In the genomic region with DNA sequence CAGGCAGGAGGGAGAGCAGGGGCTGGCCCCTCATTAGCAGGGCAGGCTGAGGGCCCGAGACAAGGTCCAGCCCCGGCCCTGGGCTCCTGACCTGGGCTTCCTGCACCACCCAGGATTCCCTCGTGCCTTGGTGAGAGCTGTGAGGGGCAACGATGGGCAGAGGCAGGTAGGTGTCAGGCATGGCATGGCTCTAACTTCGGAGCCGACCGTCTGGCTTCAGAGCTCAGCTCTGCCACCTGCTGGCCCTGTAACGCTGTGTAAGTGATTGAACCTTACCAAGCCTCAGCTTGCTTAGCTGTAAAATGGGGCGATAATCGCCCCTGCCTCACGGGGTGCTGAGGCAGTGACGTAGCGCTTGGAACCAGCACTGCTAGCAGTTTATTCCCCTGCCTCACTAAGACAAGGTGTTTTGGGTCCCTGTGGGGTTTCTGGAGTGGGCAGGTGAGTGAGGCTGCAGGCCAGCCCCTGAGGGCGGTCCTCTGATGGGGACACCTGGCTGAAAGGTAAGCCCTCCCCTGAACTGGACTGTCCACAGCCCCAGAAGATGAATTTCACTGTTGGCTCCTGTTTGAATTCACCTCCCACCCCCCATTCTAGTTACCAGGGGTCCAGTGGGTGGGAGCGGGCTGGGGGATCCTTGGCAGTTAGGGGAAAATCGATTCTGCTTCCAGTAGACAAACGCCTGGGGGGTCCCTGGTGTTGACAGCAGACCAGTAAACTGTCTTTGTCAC, we compare ENCODE assay signal across 9 cellular contexts.
DNase-seq lines count a peak whose midpoint lies in the region; ATAC-seq and TF ChIP-seq lines count a peak whose summit lies in the region.
"Had no signal": no experiment of that assay in that cellular context is flagged by ENCODE, and none has a peak within 500 bp of the region (broad histone marks: within the 10 kb centered on the region; RNA-seq: fewer than 3 reads in every experiment).

No MANE protein-coding gene starts in this region.

- H3K27me3 Mint-ChIP-seq in CD8-positive, alpha-beta T cell (ENCODE audit: low read depth): peaks cover 2% of the 10 kb centered on the region
- peaks cover 8 to 12% of the 10 kb centered on the region in 2 donors for H3K27me3 Mint-ChIP-seq in natural killer cell treated with Interleukin-12 subunit alpha and Interleukin-12 subunit beta and Interleukin-15 and Interleukin-18, amount 100 ng/mL, for 72 hours

- H3K4me3 ChIP-seq in CD8-positive, alpha-beta T cell (ENCODE audit: low read depth, low read length): no peak overlapping the region
- no peak overlapping the region for H3K4me3 ChIP-seq in dorsolateral prefrontal cortex

- H3K4me1 Mint-ChIP-seq in CD8-positive, alpha-beta T cell (ENCODE audit: low read depth): no peaks in the 10 kb centered on the region
- no peaks in the 10 kb centered on the region for H3K4me1 Mint-ChIP-seq in natural killer cell treated with Interleukin-12 subunit alpha and Interleukin-12 subunit beta and Interleukin-15 and Interleukin-18, amount 100 ng/mL, for 72 hours (ENCODE audit: low read depth in 2 of 2)

- DNase-seq in CD8-positive, alpha-beta T cell: peak in 6 of 7 experiments; percentile 29 to 62 (median 48)
- DNase-seq in HK-2 (ENCODE audit: unreplicated experiment) (peak; percentile 17), dorsolateral prefrontal cortex (peak in 8 of 10 donors; percentile 41 to 61 (median 52))
- peak; percentile 63 for DNase-seq in natural killer cell treated with Interleukin-12 subunit alpha and Interleukin-12 subunit beta and Interleukin-15 and Interleukin-18, amount 100 ng/mL, for 72 hours (ENCODE audit: low spot score)

- H3K4me3 Mint-ChIP-seq in CD8-positive, alpha-beta T cell: no peak overlapping the region
- no peak overlapping the region for H3K4me3 Mint-ChIP-seq in natural killer cell treated with Interleukin-12 subunit alpha and Interleukin-12 subunit beta and Interleukin-15 and Interleukin-18, amount 100 ng/mL, for 72 hours
- H3K4me3 Mint-ChIP-seq: IgD-negative memory B cell had no signal

- no peaks in the 10 kb centered on the region for H3K36me3 Mint-ChIP-seq in CD8-positive, alpha-beta T cell
- no peaks in the 10 kb centered on the region for H3K36me3 Mint-ChIP-seq in natural killer cell treated with Interleukin-12 subunit alpha and Interleukin-12 subunit beta and Interleukin-15 and Interleukin-18, amount 100 ng/mL, for 72 hours
- H3K36me3 Mint-ChIP-seq: IgD-negative memory B cell had no signal

- CTCF ChIA-PET in CD8-positive, alpha-beta T cell (lab: Charles Lee): interaction anchor here (0.6 to 3.8 kb wide), 10 partner anchors 8 to 188 kb away, joined by 3 to 18 read pairs (median 4); no protein-coding TSS in a partner anchor

- H3K27me3 ChIP-seq in CD8-positive, alpha-beta T cell (ENCODE audit: insufficient read depth, low read length): no peaks in the 10 kb centered on the region
- no peaks in the 10 kb centered on the region for H3K27me3 ChIP-seq in dorsolateral prefrontal cortex

- peak; percentile 83 for ATAC-seq in CD8-positive, alpha-beta T cell
- no peak for ATAC-seq in natural killer cell treated with Interleukin-12 subunit alpha and Interleukin-12 subunit beta and Interleukin-15 and Interleukin-18, amount 100 ng/mL, for 72 hours
- ATAC-seq in GM18498 (IDR thresholded peaks at IDR 0.05; ENCODE audit: unreplicated experiment) (no peak), GM21447 (IDR thresholded peaks at IDR 0.05; ENCODE audit: unreplicated experiment) (no peak), HG02870 (IDR thresholded peaks at IDR 0.05; ENCODE audit: unreplicated experiment) (no peak)

- intact Hi-C loops in CD8-positive, alpha-beta T cell (cut with DNase I, micrococcal nuclease): loop anchor here (5.0 to 10.0 kb wide), 3 partner anchors 121 to 286 kb away; no protein-coding TSS in a partner anchor
- intact Hi-C loops in dorsolateral prefrontal cortex (cut with DNase I): loop anchor here in 1 of 2 donors (5.0 kb wide), 1 partner anchor 151 kb away; no protein-coding TSS in a partner anchor

- H3K27ac Mint-ChIP-seq in CD8-positive, alpha-beta T cell: no peak overlapping the region
- no peak overlapping the region for H3K27ac Mint-ChIP-seq in natural killer cell treated with Interleukin-12 subunit alpha and Interleukin-12 subunit beta and Interleukin-15 and Interleukin-18, amount 100 ng/mL, for 72 hours
- H3K27ac Mint-ChIP-seq: IgD-negative memory B cell had no signal

- peak; percentile 40 for TF ChIP-seq CTCF in CD8-positive, alpha-beta T cell (IDR thresholded peaks at IDR 0.05)
- peak; percentile 53 for TF ChIP-seq CTCF in VCaP (conservative IDR thresholded peaks at IDR 0.05)
- TF ChIP-seq CTCF in dorsolateral prefrontal cortex (IDR thresholded peaks at IDR 0.05 in 54 of 56, conservative IDR thresholded peaks at IDR 0.05 in 2 of 56; ENCODE audit: low read depth in 1 of 56, partially characterized antibody in 56 of 56): peak in 55 of 56 donors; percentile 13 to 73 (median 58)

- POLR2A ChIA-PET in CD8-positive, alpha-beta T cell (lab: Charles Lee): no interaction called here

- no peaks in the 10 kb centered on the region for H3K36me3 ChIP-seq in CD8-positive, alpha-beta T cell (ENCODE audit: insufficient read depth, low read length)

- H3K9me3 Mint-ChIP-seq in CD8-positive, alpha-beta T cell: no peaks in the 10 kb centered on the region
- no peaks in the 10 kb centered on the region for H3K9me3 Mint-ChIP-seq in natural killer cell treated with Interleukin-12 subunit alpha and Interleukin-12 subunit beta and Interleukin-15 and Interleukin-18, amount 100 ng/mL, for 72 hours

- H3K4me1 ChIP-seq in CD8-positive, alpha-beta T cell (ENCODE audit: insufficient read depth, low read length): no peaks in the 10 kb centered on the region

- no peak overlapping the region for H3K27ac ChIP-seq in CD8-positive, alpha-beta T cell (ENCODE audit: low read depth, low read length)
- no peak overlapping the region for H3K27ac ChIP-seq in VCaP
- H3K27ac ChIP-seq in dorsolateral prefrontal cortex: no peak overlapping the region

- H3K9me3 ChIP-seq in CD8-positive, alpha-beta T cell (ENCODE audit: low read length): no peaks in the 10 kb centered on the region
